8 cellular contexts compared by ENCODE assay signal in the genomic region with DNA sequence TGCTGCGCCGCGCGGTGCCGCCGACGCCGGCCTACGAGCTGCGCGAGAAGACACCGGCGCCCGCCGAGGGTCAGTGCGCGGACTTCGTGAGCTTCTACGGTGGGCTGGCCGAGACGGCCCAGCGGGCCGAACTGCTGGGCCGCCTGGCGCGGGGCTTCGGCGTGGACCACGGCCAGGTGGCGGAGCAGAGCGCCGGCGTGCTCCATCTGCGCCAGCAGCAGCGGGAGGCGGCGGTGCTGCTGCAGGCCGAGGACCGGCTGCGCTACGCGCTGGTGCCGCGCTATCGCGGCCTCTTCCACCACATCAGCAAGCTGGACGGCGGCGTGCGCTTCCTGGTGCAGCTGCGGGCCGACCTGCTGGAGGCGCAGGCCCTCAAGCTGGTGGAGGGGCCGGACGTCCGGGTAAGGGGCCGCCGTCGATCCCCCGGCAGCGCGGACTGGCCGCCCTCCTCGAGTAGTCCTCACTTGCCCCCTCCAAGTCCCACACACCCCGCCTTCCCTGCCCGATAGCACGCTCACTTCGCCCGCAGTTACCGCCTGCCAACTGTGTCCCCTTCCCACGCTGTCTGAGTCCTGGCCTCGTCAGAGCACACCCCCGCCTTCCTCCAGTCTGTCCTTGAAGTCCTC. TPM values are rescaled to one million over a fixed set of nuclear protein-coding genes. Genes with fewer than 3 reads are reported as not detected.
A peak's percentile ranks its signal among the peaks of the same experiment; 100 is the strongest.
DNase-seq lines count a peak whose midpoint lies in the region; ATAC-seq and TF ChIP-seq lines count a peak whose summit lies in the region.

No MANE protein-coding gene starts in this region.

- 0 to 1% methylated on average over 55 to 73 of the region's 73 CpGs for WGBS in heart right ventricle, 2 donors

- H3K4me3 Mint-ChIP-seq in activated naive CD8-positive, alpha-beta T cell treated with anti-CD3 and anti-CD28 coated beads, Interleukin-2, amount 10 ng/mL, durations not matched to agents 7 days and 5 days = peak overlapping the region; percentile 95

- peaks cover 5% of the 10 kb centered on the region for H3K36me3 Mint-ChIP-seq in activated naive CD8-positive, alpha-beta T cell treated with anti-CD3 and anti-CD28 coated beads, Interleukin-2, amount 10 ng/mL, durations not matched to agents 7 days and 5 days

- H3K36me3 ChIP-seq in heart right ventricle = no peaks in the 10 kb centered on the region

- DNase-seq in AG08395 (ENCODE audit: low spot score) (peak; percentile 60), RPMI7951 (ENCODE audit: low read depth) (peak; percentile 60), heart right ventricle (peak; percentile 31 to 60), pulmonary artery endothelial cell (ENCODE audit: low read depth, low spot score) (peak; percentile 11), NCI-H187 (lab: John Stamatoyannopoulos, UW) (no peak)
- peak; percentile 63 for DNase-seq in activated naive CD8-positive, alpha-beta T cell treated with anti-CD3 and anti-CD28 coated beads, Interleukin-2, amount 10 ng/mL, durations not matched to agents 7 days and 5 days

- POLR2A ChIA-PET in activated naive CD8-positive, alpha-beta T cell treated with anti-CD3 and anti-CD28 coated beads, Interleukin-2, amount 10 ng/mL, durations not matched to agents 7 days and 5 days (lab: Charles Lee) = interaction anchor here (0.8 to 1.0 kb wide), 2 partner anchors 89 to 92 kb away, joined by 3 read pairs; a partner anchor contains a TSS

- peaks cover 0 to 57% (median 46%) of the 10 kb centered on the region in 9 donors for H3K4me1 ChIP-seq in heart right ventricle

- ATAC-seq in GM18861 (IDR thresholded peaks at IDR 0.05; ENCODE audit: unreplicated experiment) = peak; percentile 46
- ATAC-seq in HG03066 (IDR thresholded peaks at IDR 0.05; ENCODE audit: low read depth, unreplicated experiment) = peak; percentile 51
- peak; percentile 62 for ATAC-seq in activated naive CD8-positive, alpha-beta T cell treated with anti-CD3 and anti-CD28 coated beads, Interleukin-2, amount 10 ng/mL, durations not matched to agents 7 days and 5 days (ENCODE audit: low read depth)
- peak in 7 of 8 donors; percentile 27 to 65 (median 29) for ATAC-seq in heart right ventricle

- H3K9me3 Mint-ChIP-seq in activated naive CD8-positive, alpha-beta T cell treated with anti-CD3 and anti-CD28 coated beads, Interleukin-2, amount 10 ng/mL, durations not matched to agents 7 days and 5 days = no peaks in the 10 kb centered on the region

- H3K4me1 Mint-ChIP-seq in activated naive CD8-positive, alpha-beta T cell treated with anti-CD3 and anti-CD28 coated beads, Interleukin-2, amount 10 ng/mL, durations not matched to agents 7 days and 5 days = peaks cover 24% of the 10 kb centered on the region

- H3K9me3 ChIP-seq in heart right ventricle = no peaks in the 10 kb centered on the region

- peak in 3 of 9 donors; percentile 24 to 26 (median 26) for TF ChIP-seq CTCF in heart right ventricle (IDR thresholded peaks at IDR 0.05)

- intact Hi-C loops in heart right ventricle (cut with DNase I) = no loop called here

- peak overlapping the region; percentile 59 to 97 (median 90) for H3K4me3 ChIP-seq in heart right ventricle

- peak overlapping the region; percentile 93 to 100 (median 96) for H3K27ac ChIP-seq in heart right ventricle

- peaks cover 10% of the 10 kb centered on the region for H3K27me3 Mint-ChIP-seq in activated naive CD8-positive, alpha-beta T cell treated with anti-CD3 and anti-CD28 coated beads, Interleukin-2, amount 10 ng/mL, durations not matched to agents 7 days and 5 days

- peak overlapping the region; percentile 86 for H3K27ac Mint-ChIP-seq in activated naive CD8-positive, alpha-beta T cell treated with anti-CD3 and anti-CD28 coated beads, Interleukin-2, amount 10 ng/mL, durations not matched to agents 7 days and 5 days

- peaks cover 0 to 4% (median 0%) of the 10 kb centered on the region in 7 donors for H3K27me3 ChIP-seq in heart right ventricle

RNA-seq across cellular contexts. Expression of a gene that starts 0.5 kb away (rescaled TPM):
- total RNA-seq in RPMI7951 (2014; rRNA removed; shearing (Covaris generic)) = 1.1 and 1.4 TPM in 2 replicates
- total RNA-seq in activated naive CD8-positive, alpha-beta T cell treated with anti-CD3 and anti-CD28 coated beads, Interleukin-2, amount 10 ng/mL, durations not matched to agents 7 days and 5 days = 1 to 10 TPM; 6.1 to 7.0 TPM
- 10 to 100 TPM; 23.6 to 58.0 (median 43.8) TPM for total RNA-seq in heart right ventricle
- 10 to 100 TPM; 13.5 to 25.1 TPM for polyA plus RNA-seq in heart right ventricle
- 2.0 and 2.2 TPM in 2 replicates for total RNA-seq in pulmonary artery endothelial cell

RNA-seq across cellular contexts. Expression of a gene that starts 53.7 kb away (rescaled TPM):
- 4.2 and 4.3 TPM in 2 replicates for total RNA-seq in RPMI7951 (2014; rRNA removed; shearing (Covaris generic))
- total RNA-seq in activated naive CD8-positive, alpha-beta T cell treated with anti-CD3 and anti-CD28 coated beads, Interleukin-2, amount 10 ng/mL, durations not matched to agents 7 days and 5 days = 1 to 10 TPM in 1 of 2 experiments, under 1 TPM in 1; 0.85 to 1.1 TPM
- 10 to 100 TPM in 1 of 10 donors, 1 to 10 TPM in 9; 3.2 to 14.5 (median 5.3) TPM for total RNA-seq in heart right ventricle
- polyA plus RNA-seq in heart right ventricle = 10 to 100 TPM in 1 of 2 donors, 1 to 10 TPM in 1; 5.6 to 10.5 TPM
- 1.7 and 2.8 TPM in 2 replicates for total RNA-seq in pulmonary artery endothelial cell

Comparison
In these comparisons a context has a peak if more than half of its experiments do, and no peak if none do; other contexts are left out.
1. DNase-seq: peak in AG08395 (single experiment), RPMI7951 (single experiment), activated naive CD8-positive, alpha-beta T cell treated with anti-CD3 and anti-CD28 coated beads, Interleukin-2, amount 10 ng/mL, durations not matched to agents 7 days and 5 days (single experiment), heart right ventricle (2 of 2) and pulmonary artery endothelial cell (single experiment); none in NCI-H187 (0 of 2).
2. Peak in every context shown above with its lines, with median percentiles within 50 percentile points of each other: ATAC-seq.